19 cellular contexts compared by ENCODE assay signal in the genomic region with DNA sequence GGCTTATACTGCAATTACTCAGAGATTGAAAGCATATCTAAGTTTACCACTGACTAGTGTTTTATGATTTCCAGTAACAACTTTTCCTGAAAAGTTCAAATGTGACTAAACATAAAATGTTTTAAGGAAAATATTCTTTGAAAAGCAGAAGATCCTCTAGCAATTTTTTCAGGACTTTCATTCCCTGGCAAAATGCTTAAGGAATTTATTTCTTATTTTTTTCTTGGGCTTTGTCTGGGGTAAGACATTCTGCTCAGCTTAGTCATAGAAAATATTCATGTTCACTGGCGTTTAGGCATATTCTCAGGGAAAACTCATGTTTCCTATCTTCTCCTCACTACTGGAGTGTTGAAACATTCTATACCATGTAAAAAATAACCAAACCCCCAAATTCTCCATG.
A peak's percentile ranks its signal among the peaks of the same experiment; 100 is the strongest.
DNase-seq lines count a peak whose midpoint lies in the region; ATAC-seq, FAIRE-seq and TF ChIP-seq lines count a peak whose summit lies in the region.
"Had no signal": no experiment of that assay in that cellular context is flagged by ENCODE, and none has a peak within 500 bp of the region (broad histone marks: within the 10 kb centered on the region; RNA-seq: fewer than 3 reads in every experiment).

No MANE protein-coding gene starts in this region.

- no peak for DNase-seq in A549 (ENCODE audit: low read depth in 1 of 2, low spot score in 1 of 2)
- peak; percentile 29 for DNase-seq in HS-27A (ENCODE audit: low read depth)
- DNase-seq in astrocyte of the hippocampus (ENCODE audit: low read depth, low spot score): peak; percentile 49
- peak; percentile 31 for DNase-seq in glomerular visceral epithelial cell (ENCODE audit: extremely low spot score)
- DNase-seq in adrenal gland: no peak
- DNase-seq in G401 (ENCODE audit: low spot score): no peak
- DNase-seq in foreskin melanocyte: no peak
- DNase-seq: activated CD8-positive, alpha-beta memory T cell treated with anti-CD3 and anti-CD28 coated beads for 24 hours; aorta; hypothalamus; NCI-H1694; NCI-H524; OCI-M1; psoas muscle; substantia nigra; SW 1271 had no signal

- no peaks in the 10 kb centered on the region for H3K36me3 ChIP-seq in adrenal gland (replicated peaks in 1 of 2)

- no peaks in the 10 kb centered on the region for H3K27me3 ChIP-seq in adrenal gland

- WGBS in A549 (ENCODE audit: missing lambda C conversion rate): 5% methylated on average over 1 of the region's 1 CpG
- 54 to 64% (median 59%) methylated on average over 1 of the region's 1 CpG for WGBS in adrenal gland, 4 donors

- no peak for FAIRE-seq in A549 (lab: Jason Lieb, UNC)
- FAIRE-seq: A204.1, GM18507 had no signal

- CTCF ChIA-PET in A549 (lab: Yijun Ruan, JAX): no interaction called here

- H3K4me1 ChIP-seq in A549 (peaks cover 31% of the 10 kb centered on the region), adrenal gland (replicated peaks in 1 of 2) (no peaks in the 10 kb centered on the region)
- H3K4me1 ChIP-seq: psoas muscle had no signal

- no peak for TF ChIP-seq CTCF in A549 (IDR thresholded peaks at IDR 0.05)
- no peak for TF ChIP-seq CTCF in adrenal gland (IDR thresholded peaks at IDR 0.05)

- no peak for TF ChIP-seq EP300 in A549 (IDR thresholded peaks at IDR 0.05)

- intact Hi-C loops in adrenal gland (cut with DNase I): no loop called here

- H3K27ac ChIP-seq in A549 (peak overlapping the region; percentile 2 to 46; a peak in 1 of 6 replicates), adrenal gland (no peak overlapping the region)
- H3K27ac ChIP-seq: psoas muscle had no signal

- in situ Hi-C loops in G401 (cut with HindIII; ENCODE audit: low sequenced_read_pairs): no loop called here

- TF ChIP-seq POLR2A in A549 (IDR thresholded peaks at IDR 0.05; ENCODE audit: low read length): no peak
- TF ChIP-seq POLR2A in adrenal gland (IDR thresholded peaks at IDR 0.05): no peak

- ATAC-seq in A549 (no peak), HG03175 (IDR thresholded peaks at IDR 0.05; ENCODE audit: unreplicated experiment) (no peak)
- ATAC-seq: psoas muscle had no signal

- POLR2A ChIA-PET in A549 (lab: Yijun Ruan, JAX): no interaction called here

- H3K4me2 ChIP-seq in A549: peak overlapping the region; percentile 42

- H3K4me3 ChIP-seq in A549 (no peak overlapping the region), adrenal gland (no peak overlapping the region)
- H3K4me3 ChIP-seq: psoas muscle had no signal

- no peaks in the 10 kb centered on the region for H3K9me3 ChIP-seq in A549
- no peaks in the 10 kb centered on the region for H3K9me3 ChIP-seq in adrenal gland (replicated peaks in 1 of 3)
- H3K9me3 ChIP-seq: psoas muscle had no signal

- TF ChIP-seq RAD21 in A549 (conservative IDR thresholded peaks at IDR 0.05 in 1 of 2, IDR thresholded peaks at IDR 0.05 in 1 of 2): no peak

TF ChIP-seq in A549, 52 proteins besides CTCF, POLR2A, EP300 and RAD21:
- no peak for TF ChIP-seq CBX2 (IDR thresholded peaks at IDR 0.05; ENCODE audit: borderline replicate concordance, low read depth)
- no peak for TF ChIP-seq REST (IDR thresholded peaks at IDR 0.05)
- no peak for TF ChIP-seq FOXS1 (CRISPR knock-in tag; IDR thresholded peaks at IDR 0.05)
- no peak for TF ChIP-seq EHF (CRISPR knock-in tag; IDR thresholded peaks at IDR 0.05)
- no peak for TF ChIP-seq BHLHE40 (IDR thresholded peaks at IDR 0.05; ENCODE audit: low read depth, low read length)
- no peak for TF ChIP-seq KDM5A (IDR thresholded peaks at IDR 0.05)
- no peak for TF ChIP-seq TFCP2L1 (CRISPR knock-in tag; IDR thresholded peaks at IDR 0.05)
- TF ChIP-seq, protein P1, sequence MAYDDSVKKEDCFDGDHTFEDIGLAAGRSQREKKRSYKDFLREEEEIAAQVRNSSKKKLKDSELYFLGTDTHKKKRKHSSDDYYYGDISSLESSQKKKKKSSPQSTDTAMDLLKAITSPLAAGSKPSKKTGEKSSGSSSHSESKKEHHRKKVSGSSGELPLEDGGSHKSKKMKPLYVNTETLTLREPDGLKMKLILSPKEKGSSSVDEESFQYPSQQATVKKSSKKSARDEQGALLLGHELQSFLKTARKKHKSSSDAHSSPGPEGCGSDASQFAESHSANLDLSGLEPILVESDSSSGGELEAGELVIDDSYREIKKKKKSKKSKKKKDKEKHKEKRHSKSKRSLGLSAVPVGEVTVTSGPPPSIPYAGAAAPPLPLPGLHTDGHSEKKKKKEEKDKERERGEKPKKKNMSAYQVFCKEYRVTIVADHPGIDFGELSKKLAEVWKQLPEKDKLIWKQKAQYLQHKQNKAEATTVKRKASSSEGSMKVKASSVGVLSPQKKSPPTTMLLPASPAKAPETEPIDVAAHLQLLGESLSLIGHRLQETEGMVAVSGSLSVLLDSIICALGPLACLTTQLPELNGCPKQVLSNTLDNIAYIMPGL (CRISPR knock-in tag; IDR thresholded peaks at IDR 0.05; ENCODE audit: borderline replicate concordance): no peak
- TF ChIP-seq, protein P2, sequence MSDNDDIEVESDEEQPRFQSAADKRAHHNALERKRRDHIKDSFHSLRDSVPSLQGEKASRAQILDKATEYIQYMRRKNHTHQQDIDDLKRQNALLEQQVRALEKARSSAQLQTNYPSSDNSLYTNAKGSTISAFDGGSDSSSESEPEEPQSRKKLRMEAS (IDR thresholded peaks at IDR 0.05): no peak
- TF ChIP-seq EHMT2 (IDR thresholded peaks at IDR 0.05; ENCODE audit: low read depth): no peak
- TF ChIP-seq PHF8 (IDR thresholded peaks at IDR 0.05; ENCODE audit: borderline replicate concordance, low read depth): no peak
- no peak for TF ChIP-seq CBX8 (IDR thresholded peaks at IDR 0.05)
- TF ChIP-seq MYC (IDR thresholded peaks at IDR 0.05; ENCODE audit: borderline replicate concordance, low read length): no peak
- TF ChIP-seq CHD4 (IDR thresholded peaks at IDR 0.05; ENCODE audit: borderline replicate concordance): no peak
- no peak for TF ChIP-seq POLR2AphosphoS2 (conservative IDR thresholded peaks at IDR 0.05; ENCODE audit: low read length)
- TF ChIP-seq FOSL2 (IDR thresholded peaks at IDR 0.05): no peak
- TF ChIP-seq FOSL2 (CRISPR knock-in tag; IDR thresholded peaks at IDR 0.05): no peak
- no peak for TF ChIP-seq ATOH8 (CRISPR knock-in tag; IDR thresholded peaks at IDR 0.05; ENCODE audit: low read depth)
- TF ChIP-seq JUN (IDR thresholded peaks at IDR 0.05): no peak
- TF ChIP-seq, protein P3, sequence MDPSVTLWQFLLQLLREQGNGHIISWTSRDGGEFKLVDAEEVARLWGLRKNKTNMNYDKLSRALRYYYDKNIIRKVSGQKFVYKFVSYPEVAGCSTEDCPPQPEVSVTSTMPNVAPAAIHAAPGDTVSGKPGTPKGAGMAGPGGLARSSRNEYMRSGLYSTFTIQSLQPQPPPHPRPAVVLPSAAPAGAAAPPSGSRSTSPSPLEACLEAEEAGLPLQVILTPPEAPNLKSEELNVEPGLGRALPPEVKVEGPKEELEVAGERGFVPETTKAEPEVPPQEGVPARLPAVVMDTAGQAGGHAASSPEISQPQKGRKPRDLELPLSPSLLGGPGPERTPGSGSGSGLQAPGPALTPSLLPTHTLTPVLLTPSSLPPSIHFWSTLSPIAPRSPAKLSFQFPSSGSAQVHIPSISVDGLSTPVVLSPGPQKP (IDR thresholded peaks at IDR 0.05; ENCODE audit: low read depth, low read length): no peak

Comparison
In these comparisons a context has a peak if more than half of its experiments do, and no peak if none do; other contexts are left out.
1. DNase-seq: peak in HS-27A (single experiment), astrocyte of the hippocampus (single experiment) and glomerular visceral epithelial cell (single experiment); none in A549 (0 of 2), adrenal gland (0 of 7), G401 (single experiment) and foreskin melanocyte (single experiment).
2. H3K27ac ChIP-seq: peak in A549 (2 of 2); none in adrenal gland (0 of 5).